ENCODE assay signal across 1 cellular context in the genomic region with DNA sequence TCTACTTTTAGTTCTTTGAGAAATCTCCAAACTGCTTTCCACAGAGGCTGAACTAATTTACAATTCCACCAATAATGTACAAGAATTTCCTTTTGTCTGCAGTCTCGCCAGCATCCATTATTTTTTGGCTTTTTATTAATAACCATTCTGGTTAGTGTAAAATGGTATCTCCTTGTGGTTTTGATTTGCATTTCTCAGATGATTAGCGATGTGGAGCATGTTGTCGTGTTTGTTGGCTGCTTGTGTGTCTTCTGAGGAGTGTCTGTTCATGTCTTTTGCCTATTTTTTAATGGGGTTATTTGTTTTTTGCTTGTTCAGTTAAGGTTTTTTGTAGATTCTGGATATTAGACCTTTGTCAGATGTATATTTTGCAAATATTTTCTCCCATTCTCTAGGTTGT.
TF ChIP-seq lines count a peak whose summit lies in the region.

No MANE protein-coding gene starts in this region.

TF ChIP-seq in HEK293, 187 proteins besides CTCF, POLR2A, EP300 and RAD21 (continued from another document):
- TF ChIP-seq PRDM10 (tag by site-specific recombination; IDR thresholded peaks at IDR 0.05) (0 out of 2 replicates have a peak, but pooled peaks have one; percentile 17), ZNF558 (tag by site-specific recombination; IDR thresholded peaks at IDR 0.05) (no peak), ZNF2 (tag by site-specific recombination; IDR thresholded peaks at IDR 0.05) (no peak), ZNF121 (tag by site-specific recombination; IDR thresholded peaks at IDR 0.05) (no peak)
